ENCODE assay signal across 9 cellular contexts in genomic region chr15:40511093-40511471, GRCh38. TPM values are rescaled to one million over a fixed set of nuclear protein-coding genes. Genes with fewer than 3 reads are reported as not detected.
DNase-seq lines count a peak whose midpoint lies in the region; ATAC-seq, FAIRE-seq and TF ChIP-seq lines count a peak whose summit lies in the region.
"Had no signal": no experiment of that assay in that cellular context is flagged by ENCODE, and none has a peak within 500 bp of the region (broad histone marks: within the 10 kb centered on the region; RNA-seq: fewer than 3 reads in every experiment).

No MANE protein-coding gene starts in this region.

- ATAC-seq in GM21447 (IDR thresholded peaks at IDR 0.05; ENCODE audit: unreplicated experiment) (peak; percentile 53), HG03025 (IDR thresholded peaks at IDR 0.05; ENCODE audit: low FRiP score, unreplicated experiment) (no peak)

- intact Hi-C loops in esophagus squamous epithelium (cut with DNase I), result no loop called here

- H3K27ac ChIP-seq in esophagus squamous epithelium, result peak overlapping the region; percentile 11 to 74 (median 66)
- H3K27ac ChIP-seq in neutrophil, result no peak overlapping the region

- TF ChIP-seq CTCF in AG09309 (IDR thresholded peaks at IDR 0.05; ENCODE audit: control insufficient read depth, insufficient read depth, low read depth, low read length, missing control alignments), result no peak
- no peak for TF ChIP-seq CTCF in esophagus squamous epithelium (IDR thresholded peaks at IDR 0.05)
- no peak for TF ChIP-seq CTCF in neutrophil (IDR thresholded peaks at IDR 0.05)

- H3K27me3 ChIP-seq in esophagus squamous epithelium (peaks cover 0 to 9% (median 0%) of the 10 kb centered on the region in 4 donors), neutrophil (peaks cover 95% of the 10 kb centered on the region)

- no peak for TF ChIP-seq POLR2A in esophagus squamous epithelium (IDR thresholded peaks at IDR 0.05)

- H3K4me1 ChIP-seq in esophagus squamous epithelium (peaks cover 5 to 39% (median 17%) of the 10 kb centered on the region in 3 donors), neutrophil (ENCODE audit: control insufficient read depth in 1 of 2, insufficient read depth in 1 of 2, low read depth in 1 of 2, low read length in 1 of 2) (peaks cover 15 to 21% of the 10 kb centered on the region in 2 experiments)

- H3K9me3 ChIP-seq in esophagus squamous epithelium (no peaks in the 10 kb centered on the region), neutrophil (no peaks in the 10 kb centered on the region)

- WGBS in esophagus squamous epithelium, 2 donors, result 8 to 19% methylated on average over 16 to 22 of the region's 22 CpGs

- H3K4me3 ChIP-seq in AG09309 (ENCODE audit: control insufficient read depth, low read depth, low read length), result peak overlapping the region; percentile 53
- peak overlapping the region; percentile 46 to 70 (median 64) for H3K4me3 ChIP-seq in esophagus squamous epithelium
- H3K4me3 ChIP-seq in neutrophil (ENCODE audit: low read depth in 1 of 2, low read length in 1 of 2), result peak overlapping the region; percentile 38 to 60

- DNase-seq in AG09309 (ENCODE audit: low read depth), result no peak
- DNase-seq in SIG-M5 treated with dmso at 0.1 percent for 504 hours (lab: John Stamatoyannopoulos, UW; ENCODE audit: unreplicated experiment), result peak; percentile 22
- no peak for DNase-seq in esophagus squamous epithelium (lab: John Stamatoyannopoulos, UW)
- DNase-seq in urothelium cell line (ENCODE audit: low spot score), result no peak
- no peak for DNase-seq in UCSD-AML1 (lab: John Stamatoyannopoulos, UW; ENCODE audit: unreplicated experiment)

- H3K36me3 ChIP-seq in esophagus squamous epithelium (no peaks in the 10 kb centered on the region), neutrophil (no peaks in the 10 kb centered on the region)

- no peak for FAIRE-seq in urothelium cell line (lab: Jason Lieb, UNC)
- FAIRE-seq: colon had no signal

RNA-seq across cellular contexts. Expression of gene CHST14, which starts 40.3 kb away (rescaled TPM):
- 1 to 10 TPM; 2.9 to 7.4 (median 5.2) TPM for total RNA-seq in esophagus squamous epithelium

RNA-seq across cellular contexts. Expression of gene CCDC32, which starts 53.8 kb away (rescaled TPM):
- total RNA-seq in esophagus squamous epithelium, result 10 to 100 TPM in 2 of 4 donors, 1 to 10 TPM in 2; 7.3 to 27.9 (median 15.8) TPM

RNA-seq across cellular contexts. Expression of gene RPUSD2, which starts 58.0 kb away (rescaled TPM):
- 10 to 100 TPM in 1 of 4 donors, 1 to 10 TPM in 3; 4.3 to 10.3 (median 6.7) TPM for total RNA-seq in esophagus squamous epithelium
